ENCODE assay signal across 13 cellular contexts in genomic region chr6:160391419-160392116, GRCh38. TPM values are rescaled to one million over a fixed set of nuclear protein-coding genes. Genes with fewer than 3 reads are reported as not detected.
A peak's percentile ranks its signal among the peaks of the same experiment; 100 is the strongest.
DNase-seq lines count a peak whose midpoint lies in the region; FAIRE-seq and TF ChIP-seq lines count a peak whose summit lies in the region.
"Had no signal": no experiment of that assay in that cellular context is flagged by ENCODE, and none has a peak within 500 bp of the region (broad histone marks: within the 10 kb centered on the region; RNA-seq: fewer than 3 reads in every experiment).

No MANE protein-coding gene starts in this region.

- no peak for TF ChIP-seq CTCF in astrocyte of the spinal cord (IDR thresholded peaks at IDR 0.05; ENCODE audit: low read depth, low read length)
- TF ChIP-seq CTCF in liver (IDR thresholded peaks at IDR 0.05; ENCODE audit: low read depth, low read length, missing input control), result no peak
- no peak for TF ChIP-seq CTCF in osteocyte (IDR thresholded peaks at IDR 0.05)

- no peak for TF ChIP-seq RAD21 in liver (IDR thresholded peaks at IDR 0.05)

- H3K4me3 ChIP-seq in astrocyte of the spinal cord (ENCODE audit: low read depth, low read length) (no peak overlapping the region), liver (ENCODE audit: low read depth in 1 of 3, low read length in 3 of 3) (no peak overlapping the region)
- H3K4me3 ChIP-seq: SK-N-MC had no signal

- H3K27me3 Mint-ChIP-seq in osteocyte (ENCODE audit: unreplicated experiment), result peaks cover 2% of the 10 kb centered on the region

- FAIRE-seq in urothelium cell line (lab: Jason Lieb, UNC), result no peak

- no peaks in the 10 kb centered on the region for H3K27me3 ChIP-seq in liver (ENCODE audit: control insufficient read depth in 4 of 4, insufficient read depth in 4 of 4, low read length in 3 of 4)

- no peak overlapping the region for H3K27ac Mint-ChIP-seq in osteocyte (ENCODE audit: unreplicated experiment)
- H3K27ac Mint-ChIP-seq: activated naive CD4-positive, alpha-beta T cell treated with anti-CD3 and anti-CD28 coated beads, Interleukin-2, amount 50 U/mL, for 24 hours; natural killer cell had no signal

- H3K9me3 ChIP-seq in liver (ENCODE audit: control insufficient read depth in 4 of 4, low read length in 3 of 4), result no peaks in the 10 kb centered on the region

- H3K4me3 Mint-ChIP-seq in osteocyte (ENCODE audit: unreplicated experiment), result no peak overlapping the region
- H3K4me3 Mint-ChIP-seq: activated naive CD4-positive, alpha-beta T cell treated with anti-CD3 and anti-CD28 coated beads, Interleukin-2, amount 50 U/mL, for 24 hours; natural killer cell had no signal

- peak; percentile 6 for DNase-seq in NCI-H1105 treated with DMSO at 0.1 percent for 48 hours (lab: John Stamatoyannopoulos, UW)
- DNase-seq in NCI-H1105 (lab: John Stamatoyannopoulos, UW), result no peak
- peak; percentile 25 for DNase-seq in astrocyte of the spinal cord (ENCODE audit: low read depth, low spot score)
- DNase-seq in urothelium cell line (ENCODE audit: low spot score), result peak; percentile 67
- DNase-seq in islet precursor cell, result no peak
- DNase-seq in osteocyte (ENCODE audit: extremely low spot score, unreplicated experiment), result no peak
- DNase-seq in stimulated activated CD4-positive, alpha-beta T cell treated with anti-CD3 and anti-CD28 coated beads, Interleukin-4, amount 100 ng/mL, for 1 hour, result no peak
- DNase-seq: 8988T; natural killer cell; stimulated activated CD4-positive, alpha-beta T cell treated with anti-CD3 and anti-CD28 coated beads, Interleukin-2, amount 100 ng/mL, for 24 hours had no signal

- in situ Hi-C loops in astrocyte of the spinal cord (cut with HindIII; ENCODE audit: low sequenced_read_pairs), result no loop called here

- H3K4me1 Mint-ChIP-seq in osteocyte (ENCODE audit: unreplicated experiment), result no peaks in the 10 kb centered on the region
- H3K4me1 Mint-ChIP-seq: activated naive CD4-positive, alpha-beta T cell treated with anti-CD3 and anti-CD28 coated beads, Interleukin-2, amount 50 U/mL, for 24 hours; natural killer cell had no signal

- peak overlapping the region; percentile 1 to 19 for H3K27ac ChIP-seq in liver (ENCODE audit: low read depth in 1 of 2, low read length in 2 of 2)
- H3K27ac ChIP-seq: SK-N-MC had no signal

- H3K9ac ChIP-seq in liver (ENCODE audit: low read depth in 1 of 2, low read length in 2 of 2), result no peak overlapping the region

- H3K9me3 Mint-ChIP-seq in osteocyte (ENCODE audit: unreplicated experiment), result no peaks in the 10 kb centered on the region
- H3K9me3 Mint-ChIP-seq: activated naive CD4-positive, alpha-beta T cell treated with anti-CD3 and anti-CD28 coated beads, Interleukin-2, amount 50 U/mL, for 24 hours; natural killer cell had no signal

- peaks cover 10 to 30% (median 18%) of the 10 kb centered on the region in 4 donors for H3K4me1 ChIP-seq in liver (ENCODE audit: control insufficient read depth in 4 of 4, insufficient read depth in 4 of 4, low read length in 3 of 4)

- no peaks in the 10 kb centered on the region for H3K36me3 Mint-ChIP-seq in osteocyte (ENCODE audit: unreplicated experiment)
- H3K36me3 Mint-ChIP-seq: activated naive CD4-positive, alpha-beta T cell treated with anti-CD3 and anti-CD28 coated beads, Interleukin-2, amount 50 U/mL, for 24 hours had no signal

- no peaks in the 10 kb centered on the region for H3K36me3 ChIP-seq in liver (ENCODE audit: control insufficient read depth in 4 of 4, insufficient read depth in 3 of 4, low read depth in 1 of 4, low read length in 3 of 4)

- WGBS in liver, result 70% methylated on average over 7 of the region's 7 CpGs

TF ChIP-seq in liver, 16 proteins besides CTCF, POLR2A, EP300 and RAD21:
- TF ChIP-seq HNF4G (IDR thresholded peaks at IDR 0.05) (no peak), JUND (IDR thresholded peaks at IDR 0.05) (peak; percentile 69 to 78), GABPA (IDR thresholded peaks at IDR 0.05 in 1 of 2, conservative IDR thresholded peaks at IDR 0.05 in 1 of 2) (no peak), HNF4A (conservative IDR thresholded peaks at IDR 0.05) (no peak), REST (IDR thresholded peaks at IDR 0.05) (no peak), TAF1 (conservative IDR thresholded peaks at IDR 0.05) (no peak), RXRA (IDR thresholded peaks at IDR 0.05) (no peak), MAX (IDR thresholded peaks at IDR 0.05) (no peak), ATF3 (IDR thresholded peaks at IDR 0.05) (peak; percentile 54)

RNA-seq across cellular contexts. Expression of gene SLC22A3, which starts 43.4 kb away (rescaled TPM):
- total RNA-seq in liver (10 to 100 TPM in 1 of 2 donors, 1 to 10 TPM in 1; 7.6 to 40.9 TPM), osteocyte (not detected in 2 replicates)
- polyA plus RNA-seq in liver, result 10 to 100 TPM; 15.4 to 23.5 TPM
- total RNA-seq: natural killer cell had no signal

Comparison
In these comparisons a context has a peak if more than half of its experiments do, and no peak if none do; other contexts are left out.
1. DNase-seq: peak in NCI-H1105 treated with DMSO at 0.1 percent for 48 hours (single experiment), astrocyte of the spinal cord (single experiment) and urothelium cell line (single experiment); none in NCI-H1105 (single experiment), islet precursor cell (single experiment), osteocyte (single experiment) and stimulated activated CD4-positive, alpha-beta T cell treated with anti-CD3 and anti-CD28 coated beads, Interleukin-4, amount 100 ng/mL, for 1 hour (single experiment).